Comparison of ENCODE assay signal across 1 cellular context in genomic region chr6:162862462-162862861, GRCh38.
TF ChIP-seq lines count a peak whose summit lies in the region.

No MANE protein-coding gene starts in this region.

TF ChIP-seq in GM23338, 12 proteins besides CTCF, POLR2A, EP300 and RAD21 (continued from another document):
- no peak for TF ChIP-seq REST (IDR thresholded peaks at IDR 0.05; ENCODE audit: unreplicated experiment)
- no peak for TF ChIP-seq POLR2AphosphoS5 (IDR thresholded peaks at IDR 0.05; ENCODE audit: low read depth)
- no peak for TF ChIP-seq JUNB (IDR thresholded peaks at IDR 0.05; ENCODE audit: unreplicated experiment)
- TF ChIP-seq ETS1 (IDR thresholded peaks at IDR 0.05): no peak
